7 cellular contexts compared by ENCODE assay signal in genomic region chr5:143094610-143095009, GRCh38.
A peak's percentile ranks its signal among the peaks of the same experiment; 100 is the strongest.
DNase-seq lines count a peak whose midpoint lies in the region; ATAC-seq and TF ChIP-seq lines count a peak whose summit lies in the region.
"Not testable (repeated sequence)": the region's sequence is repeated elsewhere in the genome, so short reads cannot be mapped to it uniquely, and the experiment has no call there.

No MANE protein-coding gene starts in this region.

- not testable (repeated sequence) for H3K14ac ChIP-seq in H9 (ENCODE audit: insufficient read depth, low read length); IMR-90 (replicated peaks; ENCODE audit: low read depth, low read length)

- not testable (repeated sequence) for H4K91ac ChIP-seq in H9 (ENCODE audit: insufficient read length, low read depth, low read length)
- H4K91ac ChIP-seq in IMR-90 (ENCODE audit: insufficient read depth, low read depth, low read length), result 0 out of 2 replicates have a peak overlapping the region, but pooled peaks have one; percentile 32

- H3K23ac ChIP-seq in H9 (ENCODE audit: insufficient read length, low read depth, low read length); IMR-90 (ENCODE audit: low read depth, low read length): not testable (repeated sequence)

- TF ChIP-seq RAD21 in IMR-90 (IDR thresholded peaks at IDR 0.05; ENCODE audit: low read length), result not testable (repeated sequence)

- H3K9me3 ChIP-seq in H9 (ENCODE audit: control insufficient read depth, low read depth, low read length); IMR-90 (ENCODE audit: control insufficient read depth, insufficient read depth, low read length); endodermal cell (ENCODE audit: control insufficient read depth, low read length); osteoblast (ENCODE audit: low read depth, low read length): not testable (repeated sequence)

- H3T11ph ChIP-seq in H9 (ENCODE audit: low read length), result not testable (repeated sequence)

- not testable (repeated sequence) for H3K27me3 Mint-ChIP-seq in H9 (ENCODE audit: low read depth); activated CD4-positive, alpha-beta memory T cell treated with anti-CD3 and anti-CD28 coated beads for 36 hours; activated naive CD8-positive, alpha-beta T cell treated with anti-CD3 and anti-CD28 coated beads, Interleukin-2, amount 50 U/mL, for 24 hours; endodermal cell (ENCODE audit: insufficient read depth); immature natural killer cell (ENCODE audit: low read depth in 3 of 3)

- WGBS in H9 (ENCODE audit: extremely low coverage, insufficient read length, low lambda C conversion rate), result no CpG with 5 or more reads among the region's 3 CpGs
- WGBS in IMR-90 (ENCODE audit: extremely low coverage in 2 of 2, insufficient read length in 1 of 2), 2 experiments, result 100% methylated on average over 1 of the region's 3 CpGs; no CpG with 5 or more reads in 1 of the 2 experiments
- WGBS in endodermal cell (ENCODE audit: insufficient coverage in 1 of 2, insufficient read length in 1 of 2), 2 experiments, result 60% methylated on average over 3 of the region's 3 CpGs; no CpG with 5 or more reads in 1 of the 2 experiments

- not testable (repeated sequence) for H4K8ac ChIP-seq in H9 (replicated peaks; ENCODE audit: insufficient read length, low read depth, low read length); IMR-90 (ENCODE audit: low read depth in 2 of 2, low read length in 2 of 2)

- H3K79me1 ChIP-seq in H9 (ENCODE audit: insufficient read depth, low read depth, low read length, poor library complexity, severe bottlenecking); IMR-90 (ENCODE audit: low read depth in 1 of 2, low read length in 2 of 2): not testable (repeated sequence)

- H3K4me1 ChIP-seq in H9 (ENCODE audit: insufficient read depth, low read length); IMR-90 (ENCODE audit: control insufficient read depth, insufficient read depth, low read length); endodermal cell (ENCODE audit: control insufficient read depth, insufficient read depth, low read length); osteoblast (ENCODE audit: insufficient read depth, low read length): not testable (repeated sequence)

- not testable (repeated sequence) for H2BK20ac ChIP-seq in H9 (ENCODE audit: low read depth, low read length, poor library complexity, severe bottlenecking)
- 0 out of 2 replicates have a peak overlapping the region, but pooled peaks have one; percentile 53 for H2BK20ac ChIP-seq in IMR-90 (ENCODE audit: low read depth, low read length)

- DNase-seq in H9; IMR-90; activated naive CD8-positive, alpha-beta T cell treated with anti-CD3 and anti-CD28 coated beads, Interleukin-2, amount 50 U/mL, for 24 hours; endodermal cell; immature natural killer cell; osteoblast (ENCODE audit: insufficient read length, low spot score, missing footprints): not testable (repeated sequence)
- peak; percentile 46 for DNase-seq in activated CD4-positive, alpha-beta memory T cell treated with anti-CD3 and anti-CD28 coated beads for 36 hours

- not testable (repeated sequence) for H2AK5ac ChIP-seq in H9 (ENCODE audit: insufficient read length, low read length)
- H2AK5ac ChIP-seq in IMR-90 (ENCODE audit: low read depth, low read length), result peak overlapping the region; percentile 50; the same call in 1 of the 2 replicates

- H2BK120ac ChIP-seq in H9 (ENCODE audit: low read depth, low read length, poor library complexity, severe bottlenecking), result not testable (repeated sequence)
- H2BK120ac ChIP-seq in IMR-90 (ENCODE audit: low read depth, low read length), result peak overlapping the region; percentile 89; the same call in 1 of the 2 replicates

- in situ Hi-C loops in IMR-90 (cut with MboI; ENCODE audit: low sequenced_read_pairs), result not testable (repeated sequence)

- dilution Hi-C loops in IMR-90 (cut with HindIII; ENCODE audit: low sequenced_read_pairs, unreplicated experiment), result not testable (repeated sequence)

- H3K27me3 ChIP-seq in H9 (ENCODE audit: insufficient read depth, low read length); IMR-90 (ENCODE audit: control insufficient read depth, insufficient read depth, low read length); endodermal cell (ENCODE audit: control insufficient read depth, insufficient read depth, low read length, poor library complexity, severe bottlenecking); osteoblast (ENCODE audit: insufficient read depth, low read length): not testable (repeated sequence)

- H3K23me2 ChIP-seq in H9 (ENCODE audit: insufficient read length, low read depth, low read length, poor library complexity, severe bottlenecking), result not testable (repeated sequence)

- H3K56ac ChIP-seq in H9 (ENCODE audit: insufficient read length, low read depth, low read length), result not testable (repeated sequence)
- H3K56ac ChIP-seq in IMR-90 (ENCODE audit: extremely low read depth, insufficient read depth, low read length), result peak overlapping the region; percentile 50; the same call in 1 of the 2 replicates

- H3K4me3 Mint-ChIP-seq in H9; activated CD4-positive, alpha-beta memory T cell treated with anti-CD3 and anti-CD28 coated beads for 36 hours; activated naive CD8-positive, alpha-beta T cell treated with anti-CD3 and anti-CD28 coated beads, Interleukin-2, amount 50 U/mL, for 24 hours; immature natural killer cell: not testable (repeated sequence)
- H3K4me3 Mint-ChIP-seq in endodermal cell, result peak overlapping the region; percentile 51

- TF ChIP-seq CTCF in H9 (conservative IDR thresholded peaks at IDR 0.05); IMR-90 (conservative IDR thresholded peaks at IDR 0.05; ENCODE audit: low read depth, low read length); endodermal cell (conservative IDR thresholded peaks at IDR 0.05); osteoblast (IDR thresholded peaks at IDR 0.05; ENCODE audit: extremely low read depth, low read depth, low read length): not testable (repeated sequence)

- not testable (repeated sequence) for H2AK9ac ChIP-seq in IMR-90 (replicated peaks; ENCODE audit: low read depth, low read length, poor library complexity)

- H3K36me3 Mint-ChIP-seq in H9 (ENCODE audit: insufficient read depth in 1 of 3, low read depth in 3 of 3); activated CD4-positive, alpha-beta memory T cell treated with anti-CD3 and anti-CD28 coated beads for 36 hours; activated naive CD8-positive, alpha-beta T cell treated with anti-CD3 and anti-CD28 coated beads, Interleukin-2, amount 50 U/mL, for 24 hours (ENCODE audit: low read depth); endodermal cell (ENCODE audit: low read depth); immature natural killer cell: not testable (repeated sequence)

- H3K4me2 ChIP-seq in H9 (ENCODE audit: insufficient read depth, insufficient read length, low read length) (peak overlapping the region; percentile 75), IMR-90 (ENCODE audit: low read depth, low read length) (peak overlapping the region; percentile 73; the same call in 1 of the 2 replicates), osteoblast (ENCODE audit: insufficient read depth, low read length) (peak overlapping the region; percentile 78)

- H3K4ac ChIP-seq in H9 (ENCODE audit: low read depth, low read length), result not testable (repeated sequence)
- H3K4ac ChIP-seq in IMR-90 (ENCODE audit: low read depth, low read length), result peak overlapping the region; percentile 52; the same call in 1 of the 2 replicates

- TF ChIP-seq POLR2A in IMR-90 (IDR thresholded peaks at IDR 0.05; ENCODE audit: low read depth, low read length), result not testable (repeated sequence)

- not testable (repeated sequence) for H3K4me3 ChIP-seq in IMR-90 (ENCODE audit: insufficient read depth, low read depth, low read length); endodermal cell (ENCODE audit: low read length)
- H3K4me3 ChIP-seq in osteoblast (ENCODE audit: insufficient read depth, low read length), result peak overlapping the region; percentile 62

- H2BK5ac ChIP-seq in H9 (ENCODE audit: insufficient read length, low read length); IMR-90 (ENCODE audit: low read depth, low read length, poor library complexity, severe bottlenecking): not testable (repeated sequence)

- intact Hi-C loops in IMR-90 (cut with micrococcal nuclease); activated CD4-positive, alpha-beta memory T cell treated with anti-CD3 and anti-CD28 coated beads for 36 hours (cut with micrococcal nuclease): not testable (repeated sequence)

- H3K79me2 ChIP-seq in H9 (ENCODE audit: insufficient read depth, low read length); osteoblast (ENCODE audit: insufficient read depth, low read length): not testable (repeated sequence)

- not testable (repeated sequence) for H3K9ac ChIP-seq in H9 (ENCODE audit: extremely low read depth, insufficient read length, low read length); IMR-90 (ENCODE audit: low read depth, low read length); endodermal cell (ENCODE audit: extremely low read depth, low read length, poor library complexity, severe bottlenecking)

- H4K5ac ChIP-seq in H9 (ENCODE audit: insufficient read length, low read depth, low read length); IMR-90 (ENCODE audit: low read depth, low read length): not testable (repeated sequence)

- not testable (repeated sequence) for H3K27ac ChIP-seq in H9 (ENCODE audit: insufficient read length, low read depth, low read length); IMR-90 (ENCODE audit: insufficient read depth, low read length); endodermal cell (ENCODE audit: low read depth, low read length); osteoblast (ENCODE audit: low read depth, low read length)

- H2BK15ac ChIP-seq in H9 (ENCODE audit: low read depth, low read length), result not testable (repeated sequence)
- 0 out of 3 replicates have a peak overlapping the region, but pooled peaks have one; percentile 62 for H2BK15ac ChIP-seq in IMR-90 (ENCODE audit: low read depth, low read length)

- H3K36me3 ChIP-seq in IMR-90 (ENCODE audit: control insufficient read depth, insufficient read depth, low read length); endodermal cell (ENCODE audit: control insufficient read depth, insufficient read depth, low read length); osteoblast (ENCODE audit: insufficient read depth, low read length): not testable (repeated sequence)

- H3K9me3 Mint-ChIP-seq in H9; activated CD4-positive, alpha-beta memory T cell treated with anti-CD3 and anti-CD28 coated beads for 36 hours; activated naive CD8-positive, alpha-beta T cell treated with anti-CD3 and anti-CD28 coated beads, Interleukin-2, amount 50 U/mL, for 24 hours; endodermal cell; immature natural killer cell: not testable (repeated sequence)

- H2BK12ac ChIP-seq in H9 (ENCODE audit: insufficient read length, low read depth, low read length), result not testable (repeated sequence)

- H3K18ac ChIP-seq in H9 (ENCODE audit: insufficient read length, low read depth, low read length); IMR-90 (ENCODE audit: low read depth, low read length): not testable (repeated sequence)

- H3K27ac Mint-ChIP-seq in H9, result peak overlapping the region in 2 of 3 experiments; percentile 8 to 81; a peak in 5 of 7 replicates
- H3K27ac Mint-ChIP-seq in activated CD4-positive, alpha-beta memory T cell treated with anti-CD3 and anti-CD28 coated beads for 36 hours, result not testable (repeated sequence)
- peak overlapping the region; percentile 81 for H3K27ac Mint-ChIP-seq in activated naive CD8-positive, alpha-beta T cell treated with anti-CD3 and anti-CD28 coated beads, Interleukin-2, amount 50 U/mL, for 24 hours
- H3K27ac Mint-ChIP-seq in endodermal cell, result peak overlapping the region; percentile 98
- H3K27ac Mint-ChIP-seq in immature natural killer cell, result peak overlapping the region in 4 of 6 donors; percentile 30 to 76 (median 48)

- POLR2A ChIA-PET in IMR-90 (lab: Charles Lee; ENCODE audit: unreplicated experiment); activated CD4-positive, alpha-beta memory T cell treated with anti-CD3 and anti-CD28 coated beads for 36 hours (lab: Charles Lee): not testable (repeated sequence)

- BruUV-seq in IMR-90 (replicated peaks; lab: Mats Ljungman, UMichigan), result not testable (repeated sequence)

- not testable (repeated sequence) for H4K20me1 ChIP-seq in H9 (ENCODE audit: control insufficient read depth, insufficient read depth, insufficient read length); IMR-90 (ENCODE audit: insufficient read depth, low read length); osteoblast (ENCODE audit: insufficient read depth, low read length)

- H3K9me1 ChIP-seq in IMR-90 (ENCODE audit: insufficient read depth, low read length), result not testable (repeated sequence)

- not testable (repeated sequence) for ATAC-seq in IMR-90 (ENCODE audit: low read depth)
- ATAC-seq in activated naive CD8-positive, alpha-beta T cell treated with anti-CD3 and anti-CD28 coated beads, Interleukin-2, amount 50 U/mL, for 24 hours, result peak; percentile 40

- CTCF ChIA-PET in IMR-90 (lab: Yijun Ruan, JAX); activated CD4-positive, alpha-beta memory T cell treated with anti-CD3 and anti-CD28 coated beads for 36 hours (lab: Charles Lee): not testable (repeated sequence)

- H3K4me1 Mint-ChIP-seq in H9 (peaks cover 49 to 53% of the 10 kb centered on the region in 2 experiments), endodermal cell (peaks cover 37% of the 10 kb centered on the region), immature natural killer cell (peaks cover 7 to 28% of the 10 kb centered on the region in 2 donors)
- H3K4me1 Mint-ChIP-seq in activated CD4-positive, alpha-beta memory T cell treated with anti-CD3 and anti-CD28 coated beads for 36 hours (ENCODE audit: low read depth), result peaks cover 19% of the 10 kb centered on the region
- H3K4me1 Mint-ChIP-seq in activated naive CD8-positive, alpha-beta T cell treated with anti-CD3 and anti-CD28 coated beads, Interleukin-2, amount 50 U/mL, for 24 hours, result peaks cover 42% of the 10 kb centered on the region

- H2AFZ ChIP-seq in H9 (ENCODE audit: low read length); IMR-90 (replicated peaks; ENCODE audit: low read length, poor library complexity): not testable (repeated sequence)
- peak overlapping the region; percentile 82 for H2AFZ ChIP-seq in osteoblast (ENCODE audit: low read length)
